Comparison of ENCODE assay signal across 16 cellular contexts in the genomic region with DNA sequence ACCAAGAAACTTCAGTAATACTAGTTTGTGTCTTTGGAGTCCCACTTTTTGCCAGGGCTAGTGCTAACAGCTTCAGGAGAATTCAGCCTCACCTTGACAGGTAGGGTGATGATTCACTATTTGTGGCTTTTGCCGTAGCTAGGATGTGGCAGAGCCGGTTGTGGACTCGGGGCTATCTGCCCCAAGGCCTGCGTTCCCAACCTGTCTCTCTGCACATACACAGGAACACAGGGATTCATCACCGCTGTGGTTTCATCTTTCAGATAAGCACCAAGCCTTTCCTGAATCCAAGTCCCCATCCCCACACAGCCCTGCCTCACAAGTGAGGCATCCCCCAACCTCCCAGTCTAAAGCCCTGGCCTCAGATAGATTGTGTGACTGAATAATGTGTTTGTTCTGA. TPM values are rescaled to one million over a fixed set of nuclear protein-coding genes. Genes with fewer than 3 reads are reported as not detected.
DNase-seq lines count a peak whose midpoint lies in the region; ATAC-seq and TF ChIP-seq lines count a peak whose summit lies in the region.
"Had no signal": no experiment of that assay in that cellular context is flagged by ENCODE, and none has a peak within 500 bp of the region (broad histone marks: within the 10 kb centered on the region; RNA-seq: fewer than 3 reads in every experiment).

No MANE protein-coding gene starts in this region.

- H3K9ac ChIP-seq in PC-3 (ENCODE audit: low read length) (no peak overlapping the region), MM.1S (ENCODE audit: low read length) (no peak overlapping the region)

- no peaks in the 10 kb centered on the region for H3K79me2 ChIP-seq in PC-3 (ENCODE audit: low read length)
- no peaks in the 10 kb centered on the region for H3K79me2 ChIP-seq in MM.1S (ENCODE audit: low read length)

- no peak overlapping the region for H2AFZ ChIP-seq in PC-3 (ENCODE audit: low read length)
- H2AFZ ChIP-seq in MM.1S (ENCODE audit: low read length) = no peak overlapping the region

- H3K9me3 ChIP-seq in Caco-2 (no peaks in the 10 kb centered on the region), PC-3 (ENCODE audit: low read length) (no peaks in the 10 kb centered on the region), testis (no peaks in the 10 kb centered on the region), MM.1S (replicated peaks; ENCODE audit: insufficient read depth, low read length) (no peaks in the 10 kb centered on the region)
- no peaks in the 10 kb centered on the region for H3K9me3 ChIP-seq in naive thymus-derived CD4-positive, alpha-beta T cell (ENCODE audit: control insufficient read depth in 2 of 3, low read length in 3 of 3)
- H3K9me3 ChIP-seq: BE2C, psoas muscle, thyroid gland had no signal

- no peaks in the 10 kb centered on the region for H3K9me3 Mint-ChIP-seq in Caco-2 (ENCODE audit: unreplicated experiment)
- no peaks in the 10 kb centered on the region for H3K9me3 Mint-ChIP-seq in central memory CD8-positive, alpha-beta T cell
- no peaks in the 10 kb centered on the region for H3K9me3 Mint-ChIP-seq in naive thymus-derived CD4-positive, alpha-beta T cell
- H3K9me3 Mint-ChIP-seq: activated CD4-positive, alpha-beta memory T cell treated with anti-CD3 and anti-CD28 coated beads, Interleukin-2, amount 10 ng/mL, durations not matched to agents 7 days and 5 days had no signal

- H4K20me1 ChIP-seq in PC-3 (ENCODE audit: low read length) (no peaks in the 10 kb centered on the region), MM.1S (ENCODE audit: insufficient read depth, low read length) (no peaks in the 10 kb centered on the region)

- POLR2A ChIA-PET in Caco-2 (lab: Charles Lee) (no interaction called here), PC-3 (lab: Charles Lee; ENCODE audit: unreplicated experiment) (no interaction called here)
- POLR2A ChIA-PET in naive thymus-derived CD4-positive, alpha-beta T cell (lab: Charles Lee) = no interaction called here

- CTCF ChIA-PET in Caco-2 (lab: Charles Lee) = interaction anchor here (1.2 kb wide), 1 partner anchor 21 kb away, joined by 3 read pairs; no protein-coding TSS in a partner anchor
- CTCF ChIA-PET in PC-3 (lab: Charles Lee) = interaction anchor here (0.6 to 1.3 kb wide), 3 partner anchors 20 to 514 kb away, joined by 3 to 7 read pairs (median 3); partner anchors contain the start of gene AP3S2
- CTCF ChIA-PET in naive thymus-derived CD4-positive, alpha-beta T cell (lab: Charles Lee) = interaction anchor here (1.2 kb wide), 1 partner anchor 50 kb away, joined by 3 read pairs; no protein-coding TSS in a partner anchor

- H3K9me2 ChIP-seq in PC-3 (replicated peaks; ENCODE audit: low read length) = no peaks in the 10 kb centered on the region
- no peaks in the 10 kb centered on the region for H3K9me2 ChIP-seq in MM.1S (replicated peaks; ENCODE audit: insufficient read depth, low read length)

- H3K36me3 ChIP-seq in Caco-2 (ENCODE audit: control insufficient read depth, insufficient read depth, low read length) = no peaks in the 10 kb centered on the region
- H3K36me3 ChIP-seq in PC-3 (ENCODE audit: low read depth, low read length) = no peaks in the 10 kb centered on the region
- H3K36me3 ChIP-seq in naive thymus-derived CD4-positive, alpha-beta T cell (ENCODE audit: control insufficient read depth in 2 of 3, insufficient read depth in 3 of 3, low read length in 3 of 3) = no peaks in the 10 kb centered on the region
- H3K36me3 ChIP-seq in testis (ENCODE audit: low read depth, missing control alignments) = no peaks in the 10 kb centered on the region
- H3K36me3 ChIP-seq in MM.1S (replicated peaks; ENCODE audit: insufficient read depth, low read length) = no peaks in the 10 kb centered on the region
- H3K36me3 ChIP-seq: cardiac muscle cell, thyroid gland had no signal

- no peaks in the 10 kb centered on the region for H3K27me3 ChIP-seq in Caco-2 (replicated peaks; ENCODE audit: control insufficient read depth, insufficient read depth, low read length)
- H3K27me3 ChIP-seq in PC-3 (ENCODE audit: low read length) = no peaks in the 10 kb centered on the region
- H3K27me3 ChIP-seq in naive thymus-derived CD4-positive, alpha-beta T cell (ENCODE audit: control insufficient read depth in 2 of 2, insufficient read depth in 2 of 2, low read length in 2 of 2) = peaks cover 0 to 6% of the 10 kb centered on the region in 2 donors
- no peaks in the 10 kb centered on the region for H3K27me3 ChIP-seq in testis
- peaks cover 76% of the 10 kb centered on the region for H3K27me3 ChIP-seq in MM.1S (replicated peaks; ENCODE audit: insufficient read depth, low read length)
- H3K27me3 ChIP-seq: BE2C had no signal

- peak overlapping the region; percentile 70 for H3K4me2 ChIP-seq in PC-3 (ENCODE audit: low read length)
- H3K4me2 ChIP-seq in MM.1S (ENCODE audit: low read depth, low read length) = no peak overlapping the region

- ATAC-seq in PC-3 = peak; percentile 77
- no peak for ATAC-seq in central memory CD8-positive, alpha-beta T cell (replicated peaks; ENCODE audit: extremely low read depth, poor library complexity, severe bottlenecking)
- ATAC-seq in naive thymus-derived CD4-positive, alpha-beta T cell = no peak
- ATAC-seq: HCT116, psoas muscle had no signal

- H3K27ac ChIP-seq in PC-3 (ENCODE audit: low read length) (peak overlapping the region; percentile 70), testis (no peak overlapping the region), MM.1S (ENCODE audit: low read length) (no peak overlapping the region)
- no peak overlapping the region for H3K27ac ChIP-seq in naive thymus-derived CD4-positive, alpha-beta T cell (ENCODE audit: low read depth, low read length)
- H3K27ac ChIP-seq: cardiac muscle cell, psoas muscle, thyroid gland had no signal

- WGBS in testis, 2 donors = 40 to 63% methylated on average over 5 of the region's 5 CpGs

- peak overlapping the region; percentile 51 for H3K4me3 Mint-ChIP-seq in Caco-2 (ENCODE audit: unreplicated experiment)
- H3K4me3 Mint-ChIP-seq in central memory CD8-positive, alpha-beta T cell = peak overlapping the region; percentile 59
- peak overlapping the region in 9 of 10 donors; percentile 38 to 84 (median 70) for H3K4me3 Mint-ChIP-seq in naive thymus-derived CD4-positive, alpha-beta T cell

- TF ChIP-seq CTCF in Caco-2 (IDR thresholded peaks at IDR 0.05; ENCODE audit: insufficient read depth in 1 of 2, low read depth in 1 of 2, low read length in 1 of 2, severe bottlenecking in 1 of 2, unreplicated experiment in 1 of 2) (no peak), PC-3 (conservative IDR thresholded peaks at IDR 0.05; ENCODE audit: low read depth, low read length) (no peak), testis (IDR thresholded peaks at IDR 0.05) (no peak), MM.1S (IDR thresholded peaks at IDR 0.05; ENCODE audit: low read length) (no peak)

- no peaks in the 10 kb centered on the region for H3K4me1 ChIP-seq in Caco-2
- peaks cover 55% of the 10 kb centered on the region for H3K4me1 ChIP-seq in PC-3 (ENCODE audit: insufficient read depth, low read length)
- no peaks in the 10 kb centered on the region for H3K4me1 ChIP-seq in naive thymus-derived CD4-positive, alpha-beta T cell (ENCODE audit: control insufficient read depth in 2 of 2, insufficient read depth in 2 of 2, low read length in 2 of 2)
- peaks cover 18% of the 10 kb centered on the region for H3K4me1 ChIP-seq in testis
- H3K4me1 ChIP-seq in MM.1S (ENCODE audit: low read length) = no peaks in the 10 kb centered on the region

- intact Hi-C loops in Caco-2 (cut with micrococcal nuclease; ENCODE audit: unreplicated experiment) = no loop called here
- intact Hi-C loops in PC-3 (cut with micrococcal nuclease) = no loop called here
- intact Hi-C loops in naive thymus-derived CD4-positive, alpha-beta T cell (cut with micrococcal nuclease) = loop anchor here in 1 of 2 donors (2.0 kb wide), 2 partner anchors 21 to 45 kb away; partner anchors contain the start of gene POLG
- intact Hi-C loops in testis (cut with DNase I; ENCODE audit: low total_unique reads) = no loop called here

- H3F3A ChIP-seq in PC-3 (ENCODE audit: low read length, unreplicated experiment) = no peaks in the 10 kb centered on the region
- no peaks in the 10 kb centered on the region for H3F3A ChIP-seq in MM.1S (ENCODE audit: insufficient read depth, low read length)

- in situ Hi-C loops in KBM-7 (cut with MboI; ENCODE audit: low pct_unique_long_range_greater_than_20kb, low sequenced_read_pairs) = no loop called here

- peaks cover 15% of the 10 kb centered on the region for H3K27me3 Mint-ChIP-seq in Caco-2 (ENCODE audit: insufficient read depth, unreplicated experiment)
- peaks cover 65% of the 10 kb centered on the region for H3K27me3 Mint-ChIP-seq in central memory CD8-positive, alpha-beta T cell
- peaks cover 61 to 86% (median 70%) of the 10 kb centered on the region in 5 donors for H3K27me3 Mint-ChIP-seq in naive thymus-derived CD4-positive, alpha-beta T cell

- DNase-seq in Caco-2 (no peak), PC-3 (peak; percentile 96), KBM-7 (no peak), NOMO-1 treated with dmso at 0.1 percent for 144 hours (lab: John Stamatoyannopoulos, UW; ENCODE audit: unreplicated experiment) (no peak), testis (no peak), MM.1S (no peak)
- no peak for DNase-seq in central memory CD8-positive, alpha-beta T cell (ENCODE audit: low spot score in 2 of 2)
- no peak for DNase-seq in naive thymus-derived CD4-positive, alpha-beta T cell
- DNase-seq: activated CD4-positive, alpha-beta memory T cell treated with anti-CD3 and anti-CD28 coated beads, Interleukin-2, amount 10 ng/mL, durations not matched to agents 7 days and 5 days; BE2C; NCI-H2029 treated with DMSO at 0.1 percent for 48 hours; NCI-H774; psoas muscle; thyroid gland had no signal

- BruUV-seq in Caco-2 (replicated peaks; lab: Mats Ljungman, UMichigan) (no TSS peak), PC-3 (replicated peaks; lab: Mats Ljungman, UMichigan) (no TSS peak)

- no peak overlapping the region for H3K27ac Mint-ChIP-seq in Caco-2 (ENCODE audit: unreplicated experiment)
- H3K27ac Mint-ChIP-seq in central memory CD8-positive, alpha-beta T cell (ENCODE audit: low read depth) = no peak overlapping the region
- H3K27ac Mint-ChIP-seq in naive thymus-derived CD4-positive, alpha-beta T cell = no peak overlapping the region
- H3K27ac Mint-ChIP-seq: activated CD4-positive, alpha-beta memory T cell treated with anti-CD3 and anti-CD28 coated beads, Interleukin-2, amount 10 ng/mL, durations not matched to agents 7 days and 5 days had no signal

- no peaks in the 10 kb centered on the region for H3K36me3 Mint-ChIP-seq in Caco-2 (ENCODE audit: insufficient read depth, unreplicated experiment)
- H3K36me3 Mint-ChIP-seq in central memory CD8-positive, alpha-beta T cell (ENCODE audit: insufficient read depth) = peaks cover 6% of the 10 kb centered on the region
- no peaks in the 10 kb centered on the region for H3K36me3 Mint-ChIP-seq in naive thymus-derived CD4-positive, alpha-beta T cell

- H3K4me3 ChIP-seq in Caco-2 (ENCODE audit: low read depth, low read length) (no peak overlapping the region), PC-3 (ENCODE audit: low read length) (no peak overlapping the region), testis (peak overlapping the region in 1 of 2 donors; percentile 74), MM.1S (ENCODE audit: low read length) (no peak overlapping the region)
- no peak overlapping the region for H3K4me3 ChIP-seq in naive thymus-derived CD4-positive, alpha-beta T cell (ENCODE audit: low read length)

- H3K4me1 Mint-ChIP-seq in Caco-2 (ENCODE audit: low read depth, unreplicated experiment) = no peaks in the 10 kb centered on the region
- no peaks in the 10 kb centered on the region for H3K4me1 Mint-ChIP-seq in central memory CD8-positive, alpha-beta T cell
- peaks cover 0 to 20% (median 8%) of the 10 kb centered on the region in 7 donors for H3K4me1 Mint-ChIP-seq in naive thymus-derived CD4-positive, alpha-beta T cell
- H3K4me1 Mint-ChIP-seq: activated CD4-positive, alpha-beta memory T cell treated with anti-CD3 and anti-CD28 coated beads, Interleukin-2, amount 10 ng/mL, durations not matched to agents 7 days and 5 days had no signal

- no peak for TF ChIP-seq POLR2A in testis (IDR thresholded peaks at IDR 0.05)

RNA-seq across cellular contexts. Expression of gene POLG, which starts 45.2 kb away (rescaled TPM):
- total RNA-seq in Caco-2 (2022) (63.1 and 64.1 TPM in 2 replicates), PC-3 (2014; rRNA removed) (72.4 and 83.5 TPM in 2 replicates), testis (10 to 100 TPM; 65.2 to 73.3 TPM)
- total RNA-seq in naive thymus-derived CD4-positive, alpha-beta T cell = 100 to 1,000 TPM; 121 to 136 (median 129) TPM
- 10 to 100 TPM; 24.0 to 61.3 TPM for polyA plus RNA-seq in naive thymus-derived CD4-positive, alpha-beta T cell
- polyA plus RNA-seq in testis (ENCODE audit: insufficient read depth, low read depth, low replicate concordance) = 31.6 TPM
